30 cellular contexts compared by ENCODE assay signal in the genomic region with DNA sequence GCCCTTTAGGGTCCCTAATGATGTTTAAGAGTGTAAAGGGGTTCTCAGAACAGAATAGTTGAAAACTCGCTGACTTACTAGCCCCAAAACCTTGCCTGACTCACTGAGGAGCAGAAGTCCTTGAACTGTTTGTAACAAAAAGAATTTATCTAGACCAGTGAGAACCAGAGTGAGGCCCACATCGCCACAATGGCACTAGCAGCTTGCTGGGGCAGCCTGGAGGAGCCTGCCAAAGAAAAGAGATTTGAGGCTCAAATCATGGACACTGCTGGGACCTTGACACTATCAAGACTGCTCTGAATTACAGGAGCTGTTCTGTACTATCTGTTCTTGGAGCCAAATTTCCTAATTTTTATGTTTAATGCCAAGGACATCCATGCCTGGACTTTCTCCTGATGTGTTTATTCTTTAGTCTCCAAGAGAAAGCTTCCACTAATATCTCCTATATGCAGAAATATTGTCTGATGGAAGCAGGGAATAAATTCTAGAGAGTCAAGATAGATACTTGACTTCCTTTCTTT.
"Had no signal": no experiment of that assay in that cellular context is flagged by ENCODE, and none has a peak within 500 bp of the region (broad histone marks: within the 10 kb centered on the region; RNA-seq: fewer than 3 reads in every experiment).

No MANE protein-coding gene starts in this region.

- H3K36me3 ChIP-seq: brain microvascular endothelial cell, esophagus muscularis mucosa, gastrocnemius medialis had no signal

- H3K4me1 Mint-ChIP-seq: activated CD4-positive, alpha-beta memory T cell treated with anti-CD3 and anti-CD28 coated beads, Interleukin-2, amount 10 ng/mL, durations not matched to agents 7 days and 5 days; activated CD4-positive, alpha-beta T cell treated with anti-CD3 and anti-CD28 coated beads, Interleukin-2, amount 10 ng/mL, durations not matched to agents 7 days and 5 days; activated naive CD8-positive, alpha-beta T cell treated with anti-CD3 and anti-CD28 coated beads, Interleukin-2, amount 50 U/mL, for 24 hours; central memory CD8-positive, alpha-beta T cell; endodermal cell; WTC11 had no signal

- H3K4me3 Mint-ChIP-seq: activated CD4-positive, alpha-beta memory T cell treated with anti-CD3 and anti-CD28 coated beads, Interleukin-2, amount 10 ng/mL, durations not matched to agents 7 days and 5 days; activated CD4-positive, alpha-beta T cell treated with anti-CD3 and anti-CD28 coated beads, Interleukin-2, amount 10 ng/mL, durations not matched to agents 7 days and 5 days; activated naive CD8-positive, alpha-beta T cell; activated naive CD8-positive, alpha-beta T cell treated with anti-CD3 and anti-CD28 coated beads, Interleukin-2, amount 50 U/mL, for 24 hours; activated T-cell treated with anti-CD3 and anti-CD28 coated beads, Interleukin-2, amount 50 U/mL, for 24 hours; activated T-cell treated with anti-CD3 and anti-CD28 coated beads, Interleukin-2, amount 50 U/mL, for 72 hours; central memory CD8-positive, alpha-beta T cell; dendritic cell treated with granulocyte-macrophage colony-stimulating factor and Interleukin-4, amounts not matched to agents 40 ng/mL and 50 ng/mL, for 4 days; endodermal cell; WTC11 had no signal

- H3K4me3 ChIP-seq: coronary artery, dorsolateral prefrontal cortex, esophagus muscularis mucosa, gastrocnemius medialis had no signal

- H3K4me1 ChIP-seq: foreskin keratinocyte, gastrocnemius medialis had no signal

- H3K27ac Mint-ChIP-seq: activated CD4-positive, alpha-beta memory T cell treated with anti-CD3 and anti-CD28 coated beads, Interleukin-2, amount 10 ng/mL, durations not matched to agents 7 days and 5 days; activated CD4-positive, alpha-beta T cell treated with anti-CD3 and anti-CD28 coated beads, Interleukin-2, amount 10 ng/mL, durations not matched to agents 7 days and 5 days; activated naive CD8-positive, alpha-beta T cell; activated naive CD8-positive, alpha-beta T cell treated with anti-CD3 and anti-CD28 coated beads, Interleukin-2, amount 50 U/mL, for 24 hours; activated T-cell treated with anti-CD3 and anti-CD28 coated beads, Interleukin-2, amount 50 U/mL, for 24 hours; activated T-cell treated with anti-CD3 and anti-CD28 coated beads, Interleukin-2, amount 50 U/mL, for 72 hours; dendritic cell treated with granulocyte-macrophage colony-stimulating factor and Interleukin-4, amounts not matched to agents 40 ng/mL and 50 ng/mL, for 4 days; endodermal cell; WTC11 had no signal

- H3K9me3 Mint-ChIP-seq: activated CD4-positive, alpha-beta memory T cell treated with anti-CD3 and anti-CD28 coated beads, Interleukin-2, amount 10 ng/mL, durations not matched to agents 7 days and 5 days; activated T-cell treated with anti-CD3 and anti-CD28 coated beads, Interleukin-2, amount 50 U/mL, for 24 hours; central memory CD8-positive, alpha-beta T cell had no signal

- H3K27me3 ChIP-seq: brain microvascular endothelial cell, dorsolateral prefrontal cortex, esophagus muscularis mucosa, gastrocnemius medialis had no signal

- H3K9me3 ChIP-seq: gastrocnemius medialis had no signal

- DNase-seq: activated CD4-positive, alpha-beta memory T cell treated with anti-CD3 and anti-CD28 coated beads, Interleukin-2, amount 10 ng/mL, durations not matched to agents 7 days and 5 days; activated CD4-positive, alpha-beta T cell treated with anti-CD3 and anti-CD28 coated beads for 1 hour; activated CD4-positive, alpha-beta T cell treated with anti-CD3 and anti-CD28 coated beads for 4 hours; activated CD4-positive, alpha-beta T cell treated with anti-CD3 and anti-CD28 coated beads, Interleukin-2, amount 10 ng/mL, durations not matched to agents 7 days and 5 days; activated CD4-positive, alpha-beta T cell treated with anti-CD3 and anti-CD28 coated beads, Interleukin-2, amount 50 U/mL, for 4 hours; activated CD8-positive, alpha-beta memory T cell treated with anti-CD3 and anti-CD28 coated beads, Interleukin-2, amount 50 U/mL, for 48 hours; activated gamma-delta T cell; activated naive CD4-positive, alpha-beta T cell; activated naive CD4-positive, alpha-beta T cell treated with anti-CD3 and anti-CD28 coated beads, Interleukin-2, amount 50 U/mL, for 16 hours; activated naive CD8-positive, alpha-beta T cell treated with anti-CD3 and anti-CD28 coated beads, Interleukin-2, amount 50 U/mL, for 24 hours; activated T-cell treated with anti-CD3 and anti-CD28 coated beads for 4 hours; activated T-cell treated with anti-CD3 and anti-CD28 coated beads, Interleukin-2, amount 50 U/mL, for 24 hours; activated T-cell treated with anti-CD3 and anti-CD28 coated beads, Interleukin-2, amount 50 U/mL, for 72 hours; amniotic stem cell; anterior cingulate cortex; brain microvascular endothelial cell; dorsolateral prefrontal cortex; effector memory CD4-positive, alpha-beta T cell; endodermal cell; foreskin keratinocyte; gastrocnemius medialis; glutamatergic neuron; T-helper 2 cell had no signal

- H3K27ac ChIP-seq: brain microvascular endothelial cell, coronary artery, dorsolateral prefrontal cortex, esophagus muscularis mucosa, foreskin keratinocyte, gastrocnemius medialis, VCaP had no signal

- H3K27me3 Mint-ChIP-seq: dendritic cell treated with granulocyte-macrophage colony-stimulating factor and Interleukin-4, amounts not matched to agents 40 ng/mL and 50 ng/mL, for 4 days had no signal

- H3K36me3 Mint-ChIP-seq: activated naive CD8-positive, alpha-beta T cell; WTC11 had no signal
